16 cellular contexts compared by ENCODE assay signal in genomic region chr4:88827442-88827841, GRCh38.
DNase-seq lines count a peak whose midpoint lies in the region; ATAC-seq and TF ChIP-seq lines count a peak whose summit lies in the region.
"Had no signal": no experiment of that assay in that cellular context is flagged by ENCODE, and none has a peak within 500 bp of the region (broad histone marks: within the 10 kb centered on the region; RNA-seq: fewer than 3 reads in every experiment).

No MANE protein-coding gene starts in this region.

- no peak for TF ChIP-seq POLR2A in HCT116 (IDR thresholded peaks at IDR 0.05; ENCODE audit: borderline replicate concordance, extremely low read depth, insufficient read depth, insufficient read length)

- CTCF ChIA-PET in HCT116 (lab: Charles Lee), result no interaction called here
- CTCF ChIA-PET in RWPE1 (lab: Yijun Ruan, JAX), result no interaction called here

- no peak overlapping the region for H3K9ac ChIP-seq in HCT116 (ENCODE audit: low read length)
- H3K9ac ChIP-seq in subcutaneous abdominal adipose tissue (ENCODE audit: low read length in 5 of 5), result no peak overlapping the region
- H3K9ac ChIP-seq: GM23248 had no signal

- peaks cover 10 to 24% of the 10 kb centered on the region in 2 experiments; a peak in 3 of 4 replicates for H3K4me1 ChIP-seq in HCT116 (ENCODE audit: control insufficient read depth in 1 of 2, insufficient read depth in 2 of 2, low read length in 2 of 2)
- H3K4me1 ChIP-seq in subcutaneous abdominal adipose tissue (ENCODE audit: control insufficient read depth in 5 of 5, insufficient read depth in 5 of 5, low read length in 5 of 5), result peaks cover 4 to 55% (median 50%) of the 10 kb centered on the region in 5 donors
- H3K4me1 ChIP-seq in left ventricle myocardium inferior, result peaks cover 9% of the 10 kb centered on the region
- H3K4me1 ChIP-seq: Caco-2 had no signal

- no peak for ATAC-seq in HCT116

- H3K4me2 ChIP-seq in HCT116 (ENCODE audit: low read length), result 0 out of 2 replicates have a peak overlapping the region, but pooled peaks have one; percentile 3

- TF ChIP-seq RAD21 in HCT116 (IDR thresholded peaks at IDR 0.05; ENCODE audit: low read depth), result no peak

- intact Hi-C loops in HCT116 (cut with micrococcal nuclease), result no loop called here
- intact Hi-C loops in left ventricle myocardium inferior (cut with micrococcal nuclease), result no loop called here

- no TSS peak for BruUV-seq in HCT116 (replicated peaks; lab: Mats Ljungman, UMichigan)

- no peak overlapping the region for H3K4me3 ChIP-seq in HCT116 (replicated peaks in 1 of 2; ENCODE audit: low read depth in 1 of 2, low read length in 2 of 2)
- no peak overlapping the region for H3K4me3 ChIP-seq in epithelial cell of esophagus (ENCODE audit: low read length)
- H3K4me3 ChIP-seq in subcutaneous abdominal adipose tissue (ENCODE audit: low read depth in 1 of 5, low read length in 5 of 5), result no peak overlapping the region
- H3K4me3 ChIP-seq in left ventricle myocardium inferior, result no peak overlapping the region
- H3K4me3 ChIP-seq: GM23248, HAP-1 had no signal

- no peaks in the 10 kb centered on the region for H3K9me3 ChIP-seq in HCT116 (ENCODE audit: control insufficient read depth in 1 of 2, insufficient read depth in 1 of 2, low read depth in 1 of 2, low read length in 2 of 2)
- H3K9me3 ChIP-seq in subcutaneous abdominal adipose tissue (ENCODE audit: control insufficient read depth in 5 of 5, low read length in 5 of 5), result no peaks in the 10 kb centered on the region
- H3K9me3 ChIP-seq in left ventricle myocardium inferior (replicated peaks), result no peaks in the 10 kb centered on the region
- H3K9me3 ChIP-seq: Caco-2, HAP-1 had no signal

- H3K27me3 ChIP-seq in HCT116 (ENCODE audit: insufficient read depth, low read length) (no peaks in the 10 kb centered on the region), subcutaneous abdominal adipose tissue (ENCODE audit: control insufficient read depth in 5 of 5, insufficient read depth in 4 of 5, low read length in 5 of 5) (no peaks in the 10 kb centered on the region), left ventricle myocardium inferior (ENCODE audit: low read depth) (no peaks in the 10 kb centered on the region)

- no peaks in the 10 kb centered on the region for H3K9me2 ChIP-seq in HCT116 (ENCODE audit: insufficient read depth)

- POLR2A ChIA-PET in HCT116 (lab: Charles Lee), result no interaction called here
- POLR2A ChIA-PET in RWPE1 (lab: Yijun Ruan, JAX; ENCODE audit: low non-redundant PET), result no interaction called here

- no peaks in the 10 kb centered on the region for H4K20me1 ChIP-seq in HCT116 (ENCODE audit: insufficient read depth)

- no peak for TF ChIP-seq CTCF in HCT116 (IDR thresholded peaks at IDR 0.05 in 2 of 3, conservative IDR thresholded peaks at IDR 0.05 in 1 of 3; ENCODE audit: borderline replicate concordance in 1 of 3, insufficient read depth in 1 of 3, low read depth in 2 of 3, low read length in 2 of 3)
- no peak for TF ChIP-seq CTCF in RWPE1 (conservative IDR thresholded peaks at IDR 0.05; ENCODE audit: low read depth)
- TF ChIP-seq CTCF in epithelial cell of esophagus (IDR thresholded peaks at IDR 0.05; ENCODE audit: insufficient read depth, low read depth, low read length, missing control alignments), result no peak
- TF ChIP-seq CTCF in left ventricle myocardium inferior (IDR thresholded peaks at IDR 0.05; ENCODE audit: borderline replicate concordance), result no peak

- no peaks in the 10 kb centered on the region for H3K79me2 ChIP-seq in HCT116 (ENCODE audit: insufficient read depth, low read length)

- H2AFZ ChIP-seq in HCT116 (ENCODE audit: low read depth, low read length, poor library complexity, severe bottlenecking), result no peak overlapping the region
- H2AFZ ChIP-seq: GM23248 had no signal

- DNase-seq in HCT116 (ENCODE audit: low read depth, low spot score), result no peak
- DNase-seq in RWPE1 (ENCODE audit: low spot score), result peak; percentile 5
- DNase-seq in epithelial cell of esophagus (ENCODE audit: low read depth), result peak; percentile 20
- no peak for DNase-seq in activated naive CD4-positive, alpha-beta T cell treated with anti-CD3 and anti-CD28 coated beads, Interleukin-2, amount 50 U/mL, for 16 hours
- DNase-seq in NCI-H1048 (lab: John Stamatoyannopoulos, UW), result no peak
- no peak for DNase-seq in left ventricle myocardium inferior
- DNase-seq: AML-193; Caco-2; CD4-positive, alpha-beta T cell; GDM1; GM23248; HFFc6 had no signal

- H3K27ac ChIP-seq in HCT116 (ENCODE audit: low read depth, low read length) (no peak overlapping the region), RWPE1 (no peak overlapping the region), subcutaneous abdominal adipose tissue (ENCODE audit: low read depth, low read length) (peak overlapping the region; percentile 64), left ventricle myocardium inferior (replicated peaks) (no peak overlapping the region)
- H3K27ac ChIP-seq: C4-2B, GM23248, HL-60 had no signal

- H3K36me3 ChIP-seq in HCT116 (ENCODE audit: control insufficient read depth in 1 of 2, insufficient read depth in 2 of 2, low read length in 2 of 2), result no peaks in the 10 kb centered on the region
- H3K36me3 ChIP-seq in subcutaneous abdominal adipose tissue (ENCODE audit: control insufficient read depth in 5 of 5, insufficient read depth in 5 of 5, low read length in 5 of 5), result no peaks in the 10 kb centered on the region
- no peaks in the 10 kb centered on the region for H3K36me3 ChIP-seq in left ventricle myocardium inferior
- H3K36me3 ChIP-seq: HAP-1 had no signal

- RAD21 ChIA-PET in HCT116 (lab: Charles Lee; ENCODE audit: low non-redundant PET in 1 of 2, low total read pairs in 2 of 2, uncharacterized antibody in 2 of 2, unreplicated experiment in 2 of 2), result no interaction called here

TF ChIP-seq in HCT116, 20 proteins besides CTCF, POLR2A, EP300 and RAD21:
- TF ChIP-seq FOSL1 (IDR thresholded peaks at IDR 0.05; ENCODE audit: low read depth) (peak; percentile 61), ATF3 (IDR thresholded peaks at IDR 0.05) (no peak), POLR2AphosphoS5 (IDR thresholded peaks at IDR 0.05; ENCODE audit: low read depth, low read length) (no peak), CEBPB (IDR thresholded peaks at IDR 0.05; ENCODE audit: low read depth) (no peak), SP1 (IDR thresholded peaks at IDR 0.05; ENCODE audit: low read depth) (peak; percentile 22; the same call in 1 of the 2 replicates), ZFX (IDR thresholded peaks at IDR 0.05) (no peak), EZH2phosphoT487 (IDR thresholded peaks at IDR 0.05; ENCODE audit: borderline replicate concordance) (no peak), EGR1 (IDR thresholded peaks at IDR 0.05; ENCODE audit: low read depth) (no peak), JUND (IDR thresholded peaks at IDR 0.05) (no peak; the same call in 1 of the 2 replicates)

Comparison
In these comparisons a context has a peak if more than half of its experiments do, and no peak if none do; other contexts are left out.
1. DNase-seq: peak in RWPE1 (single experiment) and epithelial cell of esophagus (single experiment); none in HCT116 (single experiment), activated naive CD4-positive, alpha-beta T cell treated with anti-CD3 and anti-CD28 coated beads, Interleukin-2, amount 50 U/mL, for 16 hours (single experiment), NCI-H1048 (single experiment) and left ventricle myocardium inferior (single experiment).